In the genomic region with DNA sequence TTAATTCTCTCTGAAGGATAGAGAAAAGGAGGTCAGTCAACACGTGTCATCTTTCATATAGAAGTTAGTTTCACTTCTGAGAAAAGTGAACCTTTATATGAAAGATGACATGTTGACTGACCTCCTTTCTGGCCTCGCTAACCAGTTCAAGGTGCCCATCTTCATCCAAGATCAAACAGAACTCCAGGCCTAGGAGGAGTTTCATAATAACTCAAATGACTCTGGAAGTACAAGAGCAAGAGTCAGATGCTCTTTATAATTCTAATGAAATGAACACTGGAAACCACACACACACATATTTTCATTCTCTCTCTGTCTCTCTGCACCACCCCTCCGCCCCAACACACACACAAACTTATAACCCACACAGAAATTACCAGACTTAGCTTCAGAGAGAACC, we compare ENCODE assay signal across 9 cellular contexts. TPM values are rescaled to one million over a fixed set of nuclear protein-coding genes. Genes with fewer than 3 reads are reported as not detected.
DNase-seq lines count a peak whose midpoint lies in the region; ATAC-seq, FAIRE-seq and TF ChIP-seq lines count a peak whose summit lies in the region.
"Had no signal": no experiment of that assay in that cellular context is flagged by ENCODE, and none has a peak within 500 bp of the region (broad histone marks: within the 10 kb centered on the region; RNA-seq: fewer than 3 reads in every experiment).

No MANE protein-coding gene starts in this region.

- peak overlapping the region; percentile 98 for H3K4me2 ChIP-seq in GM12878 (ENCODE audit: control insufficient read depth, insufficient read depth)

- H4K20me1 ChIP-seq in GM12878 (ENCODE audit: control insufficient read depth, insufficient read depth) = no peaks in the 10 kb centered on the region; the same call in 1 of the 2 replicates

- DNase-seq in Right ventricle myocardium superior = no peak
- DNase-seq in right cardiac atrium = no peak
- no peak for DNase-seq in GM12878 (ENCODE audit: low read depth, low spot score)
- DNase-seq in DMS153 treated with DMSO at 0.1 percent for 48 hours (lab: John Stamatoyannopoulos, UW; ENCODE audit: unreplicated experiment) = no peak
- no peak for DNase-seq in lower leg skin (ENCODE audit: low spot score in 2 of 2)
- no peak for DNase-seq in anterior cingulate cortex (lab: John Stamatoyannopoulos, UW)

- H3K9me3 ChIP-seq in right cardiac atrium (ENCODE audit: control insufficient read depth, low read length) = no peaks in the 10 kb centered on the region
- peaks cover 3% of the 10 kb centered on the region; the same call in 2 of the 3 replicates for H3K9me3 ChIP-seq in GM12878 (replicated peaks; ENCODE audit: control insufficient read depth, insufficient read depth, low read length)
- no peaks in the 10 kb centered on the region for H3K9me3 ChIP-seq in thymus (ENCODE audit: control insufficient read depth)

- RAD21 ChIA-PET in GM12878 (lab: Charles Lee; ENCODE audit: unreplicated experiment) = interaction anchor here (0.6 to 20.1 kb wide), 13 partner anchors 9 to 100 kb away, joined by 3 to 408 read pairs (median 8); partner anchors contain the start of gene ANKRD44

- H3K36me3 ChIP-seq in GM12878 (ENCODE audit: control insufficient read depth in 2 of 2, insufficient read depth in 2 of 2, low read length in 1 of 2) (peaks cover 0 to 2% of the 10 kb centered on the region in 2 experiments; a peak in 1 of 4 replicates), thymus (ENCODE audit: control insufficient read depth, insufficient read depth) (peaks cover 3% of the 10 kb centered on the region)

- H3K79me2 ChIP-seq in GM12878 (ENCODE audit: control insufficient read depth, insufficient read depth, low read length) = peaks cover 100% of the 10 kb centered on the region

- peak; percentile 25 for ATAC-seq in Right ventricle myocardium superior (ENCODE audit: poor library complexity)
- no peak for ATAC-seq in right cardiac atrium
- ATAC-seq in HG03432 (IDR thresholded peaks at IDR 0.05; ENCODE audit: unreplicated experiment) = peak; percentile 43
- peak; percentile 58 for ATAC-seq in GM12878

- H3K27ac ChIP-seq in right cardiac atrium (ENCODE audit: low read length) = no peak overlapping the region
- H3K27ac ChIP-seq in GM12878 (ENCODE audit: control insufficient read depth, insufficient read depth) = peak overlapping the region; percentile 95
- peak overlapping the region; percentile 32 for H3K27ac ChIP-seq in thymus (ENCODE audit: low read depth)

- peaks cover 4% of the 10 kb centered on the region for H3K4me1 ChIP-seq in right cardiac atrium (ENCODE audit: control insufficient read depth, insufficient read depth, low read length)
- H3K4me1 ChIP-seq in GM12878 (ENCODE audit: control insufficient read depth, insufficient read depth, low read length) = peaks cover 58% of the 10 kb centered on the region
- peaks cover 36% of the 10 kb centered on the region for H3K4me1 ChIP-seq in thymus (ENCODE audit: control insufficient read depth, insufficient read depth, low read length)

- H2AFZ ChIP-seq in GM12878 (ENCODE audit: control insufficient read depth, low read depth, low read length) = no peak overlapping the region; the same call in 1 of the 2 replicates

- SMC1A ChIA-PET in GM12878 (lab: Charles Lee; ENCODE audit: uncharacterized antibody, unreplicated experiment) = interaction anchor here (0.6 to 20.5 kb wide), 14 partner anchors 12 to 103 kb away, joined by 3 to 433 read pairs (median 8); no protein-coding TSS in a partner anchor

- CTCF ChIA-PET in GM12878 (lab: Yijun Ruan, JAX) = interaction anchor here (0.9 to 6.1 kb wide), 7 partner anchors 12 to 96 kb away, joined by 3 to 94 read pairs (median 4); no protein-coding TSS in a partner anchor

- H3K9ac ChIP-seq in GM12878 (ENCODE audit: control insufficient read depth, insufficient read depth, low read length) = peak overlapping the region; percentile 35

- POLR2A ChIA-PET in GM12878 (lab: Charles Lee) = interaction anchor here (1.0 to 7.2 kb wide), 11 partner anchors 12 to 87 kb away, joined by 3 to 139 read pairs (median 7); partner anchors contain the start of gene ANKRD44

- FAIRE-seq in GM12878 (lab: Jason Lieb, UNC) = no peak
- FAIRE-seq: urothelium cell line had no signal

- TF ChIP-seq CTCF in GM12878 (IDR thresholded peaks at IDR 0.05 in 2 of 3, conservative IDR thresholded peaks at IDR 0.05 in 1 of 3; ENCODE audit: control insufficient read depth in 2 of 3, extremely low read depth in 1 of 3, insufficient read depth in 1 of 3, low read depth in 3 of 3, low read length in 3 of 3) (no peak), lower leg skin (IDR thresholded peaks at IDR 0.05) (no peak)

- no peak for TF ChIP-seq RAD21 in GM12878 (IDR thresholded peaks at IDR 0.05; ENCODE audit: insufficient read depth, low read depth, low read length)

- TF ChIP-seq POLR2A in GM12878 (IDR thresholded peaks at IDR 0.05; ENCODE audit: low read depth, low read length) (no peak), lower leg skin (IDR thresholded peaks at IDR 0.05) (no peak)

- in situ Hi-C loops in GM12878 (cut with MboI) = no loop called here

- no TSS peak for BruUV-seq in GM12878 (replicated peaks; lab: Mats Ljungman, UMichigan)

- intact Hi-C loops in Right ventricle myocardium superior (cut with DNase I) = no loop called here
- intact Hi-C loops in right cardiac atrium (cut with DNase I) = no loop called here
- intact Hi-C loops in GM12878 (cut with micrococcal nuclease; ENCODE audit: unreplicated experiment) = loop anchor here (2.0 kb wide), 1 partner anchor 39 kb away; no protein-coding TSS in a partner anchor
- intact Hi-C loops in lower leg skin (cut with DNase I; ENCODE audit: low total_unique reads) = no loop called here

- H3K27me3 ChIP-seq in right cardiac atrium (ENCODE audit: control insufficient read depth, insufficient read depth) = no peaks in the 10 kb centered on the region
- H3K27me3 ChIP-seq in GM12878 (replicated peaks in 1 of 2; ENCODE audit: control insufficient read depth in 2 of 2, insufficient read depth in 2 of 2, low read length in 1 of 2) = no peaks in the 10 kb centered on the region
- no peaks in the 10 kb centered on the region for H3K27me3 ChIP-seq in thymus (ENCODE audit: control insufficient read depth, insufficient read depth)

- WGBS in right cardiac atrium = 75% methylated on average over 3 of the region's 3 CpGs
- 0% methylated on average over 3 of the region's 3 CpGs for WGBS in GM12878 (ENCODE audit: insufficient coverage, insufficient replicate concordance, low lambda C conversion rate, missing lambda C conversion rate)
- 22% methylated on average over 3 of the region's 3 CpGs for WGBS in thymus
- WGBS in lower leg skin, 2 donors = 70 to 73% methylated on average over 3 of the region's 3 CpGs

- no peak for TF ChIP-seq EP300 in GM12878 (IDR thresholded peaks at IDR 0.05; ENCODE audit: borderline replicate concordance in 1 of 2, control insufficient read depth in 1 of 2, low read depth in 2 of 2, low read length in 2 of 2)

- H3K4me3 ChIP-seq in right cardiac atrium (ENCODE audit: low read length) (no peak overlapping the region), GM12878 (peak overlapping the region; percentile 43; the same call in 1 of the 2 replicates), thymus (ENCODE audit: low read length) (peak overlapping the region; percentile 33), lower leg skin (ENCODE audit: low read depth, poor library complexity, severe bottlenecking) (no peak overlapping the region)

TF ChIP-seq in GM12878, 131 proteins besides CTCF, POLR2A, EP300 and RAD21 (continues in another document):
- no peak for TF ChIP-seq MYC (IDR thresholded peaks at IDR 0.05; ENCODE audit: insufficient read depth, insufficient read length, insufficient replicate concordance, low read length, severe bottlenecking)

RNA-seq across cellular contexts. Expression of gene ANKRD44, which starts 16.3 kb away (rescaled TPM):
- total RNA-seq in Right ventricle myocardium superior (7.4 TPM), right cardiac atrium (10 to 100 TPM; 13.9 to 18.8 (median 14.5) TPM), GM12878 (2014; rRNA removed) (63.7 and 65.1 TPM in 2 replicates), GM12878 (2014; rRNA removed; fragmentation: Illumina TruSeq; extraction: Trizol) (62.5 and 68.9 TPM in 2 replicates), GM12878 (2021) (93.8 and 96.3 TPM in 2 replicates), lower leg skin (10 to 100 TPM in 2 of 4 donors, 1 to 10 TPM in 2; 9.1 to 20.8 (median 14.9) TPM)
- polyA plus RNA-seq in right cardiac atrium (4.8 TPM), GM12878 (2011; rRNA removed) (96.4 and 99.1 TPM in 2 replicates), GM12878 (2014; fragmentation: Illumina TruSeq; extraction: Trizol) (88.5 and 110 TPM in 2 replicates), GM12878 (2014; fragmentation: Nextera tagmentation; extraction: Ambion mirVana) (10 to 100 TPM; 19.1 to 29.1 TPM), GM12878 (2014; rRNA removed) (41.8 and 56.8 TPM in 2 replicates), GM12878 (2016; fragmentation: Nextera tagmentation; extraction: Ambion mirVana) (10 to 100 TPM; 34.8 to 38.6 TPM), thymus (25.2 TPM)
- 363 and 399 TPM in 2 replicates for total RNA-seq in GM12878 (2013; cell fraction: nucleolus; rRNA removed)
- 31.8 TPM for polyA plus RNA-seq in GM12878 (2011; ENCODE audit: low read depth)
- 228 and 306 TPM in 2 replicates for polyA plus RNA-seq in GM12878 (2011; cell fraction: cytosol; rRNA removed)
- polyA plus RNA-seq in GM12878 (2011; cell fraction: nucleus; rRNA removed) = 142 and 279 TPM in 2 replicates
- 26.9 and 39.0 TPM in 2 replicates for polyA plus RNA-seq in GM12878 (2012)
- 511 and 573 TPM in 2 replicates for polyA minus RNA-seq in GM12878 (2011; rRNA and poly(A)+ RNA removed)
- 75.6 and 115 TPM in 2 replicates for polyA minus RNA-seq in GM12878 (2011; cell fraction: cytosol; rRNA and poly(A)+ RNA removed)
- polyA minus RNA-seq in GM12878 (2011; cell fraction: nucleus; rRNA and poly(A)+ RNA removed) = 178 and 239 TPM in 2 replicates

Comparison
In these comparisons a context has a peak if more than half of its experiments do, and no peak if none do; other contexts are left out.
1. ATAC-seq: peak in Right ventricle myocardium superior (single experiment), HG03432 (single experiment) and GM12878 (single experiment); none in right cardiac atrium (0 of 2).
2. H3K4me3 ChIP-seq: peak in GM12878 (single experiment) and thymus (single experiment); none in right cardiac atrium (single experiment) and lower leg skin (single experiment).